Comparison of ENCODE assay signal across 2 cellular contexts in genomic region chr6:118860880-118861279, GRCh38.
A peak's percentile ranks its signal among the peaks of the same experiment; 100 is the strongest.
TF ChIP-seq lines count a peak whose summit lies in the region.

No MANE protein-coding gene starts in this region.

TF ChIP-seq in HepG2, 621 proteins besides CTCF, POLR2A, EP300 and RAD21:
- no peak for TF ChIP-seq ZEB1 (IDR thresholded peaks at IDR 0.05; ENCODE audit: insufficient replicate concordance, low read depth)
- TF ChIP-seq STAG1 (CRISPR knock-in tag; IDR thresholded peaks at IDR 0.05), result peak; percentile 36

TF ChIP-seq in K562, 482 proteins besides CTCF, POLR2A, EP300 and RAD21:
- TF ChIP-seq HDGF (IDR thresholded peaks at IDR 0.05) (no peak), NR3C1 (CRISPR knock-in tag; IDR thresholded peaks at IDR 0.05) (no peak), FOXJ3 (CRISPR knock-in tag; IDR thresholded peaks at IDR 0.05) (no peak), TFAM (CRISPR knock-in tag; conservative IDR thresholded peaks at IDR 0.05) (no peak), IRF9 (tag; IDR thresholded peaks at IDR 0.05) (no peak), TSC22D4 (tag; IDR thresholded peaks at IDR 0.05) (no peak), KAT7 (CRISPR knock-in tag; IDR thresholded peaks at IDR 0.05; ENCODE audit: borderline replicate concordance) (no peak), EZH2 (IDR thresholded peaks at IDR 0.05; ENCODE audit: borderline replicate concordance, low read depth, low read length) (no peak), CEBPB (tag; IDR thresholded peaks at IDR 0.05) (no peak), ARID3B (CRISPR knock-in tag; IDR thresholded peaks at IDR 0.05; ENCODE audit: borderline replicate concordance) (no peak), KDM5B (IDR thresholded peaks at IDR 0.05; ENCODE audit: insufficient replicate concordance, low read depth, low read length) (no peak), FUS (optimal IDR thresholded peaks at IDR 0.05; ENCODE audit: low read depth, low read length) (no peak), ELF1 (tag; IDR thresholded peaks at IDR 0.05) (no peak), POLR2AphosphoS2 (IDR thresholded peaks at IDR 0.05; ENCODE audit: low read length) (no peak), ZNF282 (CRISPR knock-in tag; IDR thresholded peaks at IDR 0.05) (no peak), COPS2 (conservative IDR thresholded peaks at IDR 0.05) (no peak), ATF2 (CRISPR knock-in tag; IDR thresholded peaks at IDR 0.05) (no peak), ARID4B (CRISPR knock-in tag; IDR thresholded peaks at IDR 0.05) (no peak)
- TF ChIP-seq, protein P1, sequence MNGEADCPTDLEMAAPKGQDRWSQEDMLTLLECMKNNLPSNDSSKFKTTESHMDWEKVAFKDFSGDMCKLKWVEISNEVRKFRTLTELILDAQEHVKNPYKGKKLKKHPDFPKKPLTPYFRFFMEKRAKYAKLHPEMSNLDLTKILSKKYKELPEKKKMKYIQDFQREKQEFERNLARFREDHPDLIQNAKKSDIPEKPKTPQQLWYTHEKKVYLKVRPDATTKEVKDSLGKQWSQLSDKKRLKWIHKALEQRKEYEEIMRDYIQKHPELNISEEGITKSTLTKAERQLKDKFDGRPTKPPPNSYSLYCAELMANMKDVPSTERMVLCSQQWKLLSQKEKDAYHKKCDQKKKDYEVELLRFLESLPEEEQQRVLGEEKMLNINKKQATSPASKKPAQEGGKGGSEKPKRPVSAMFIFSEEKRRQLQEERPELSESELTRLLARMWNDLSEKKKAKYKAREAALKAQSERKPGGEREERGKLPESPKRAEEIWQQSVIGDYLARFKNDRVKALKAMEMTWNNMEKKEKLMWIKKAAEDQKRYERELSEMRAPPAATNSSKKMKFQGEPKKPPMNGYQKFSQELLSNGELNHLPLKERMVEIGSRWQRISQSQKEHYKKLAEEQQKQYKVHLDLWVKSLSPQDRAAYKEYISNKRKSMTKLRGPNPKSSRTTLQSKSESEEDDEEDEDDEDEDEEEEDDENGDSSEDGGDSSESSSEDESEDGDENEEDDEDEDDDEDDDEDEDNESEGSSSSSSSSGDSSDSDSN (IDR thresholded peaks at IDR 0.05; ENCODE audit: borderline replicate concordance in 1 of 2, low read depth in 2 of 2, low read length in 2 of 2), result no peak
- TF ChIP-seq, protein P2, sequence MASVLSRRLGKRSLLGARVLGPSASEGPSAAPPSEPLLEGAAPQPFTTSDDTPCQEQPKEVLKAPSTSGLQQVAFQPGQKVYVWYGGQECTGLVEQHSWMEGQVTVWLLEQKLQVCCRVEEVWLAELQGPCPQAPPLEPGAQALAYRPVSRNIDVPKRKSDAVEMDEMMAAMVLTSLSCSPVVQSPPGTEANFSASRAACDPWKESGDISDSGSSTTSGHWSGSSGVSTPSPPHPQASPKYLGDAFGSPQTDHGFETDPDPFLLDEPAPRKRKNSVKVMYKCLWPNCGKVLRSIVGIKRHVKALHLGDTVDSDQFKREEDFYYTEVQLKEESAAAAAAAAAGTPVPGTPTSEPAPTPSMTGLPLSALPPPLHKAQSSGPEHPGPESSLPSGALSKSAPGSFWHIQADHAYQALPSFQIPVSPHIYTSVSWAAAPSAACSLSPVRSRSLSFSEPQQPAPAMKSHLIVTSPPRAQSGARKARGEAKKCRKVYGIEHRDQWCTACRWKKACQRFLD (CRISPR knock-in tag; IDR thresholded peaks at IDR 0.05), result no peak
